ENCODE assay signal across 13 cellular contexts in genomic region chr16:58345574-58346354, GRCh38. TPM values are rescaled to one million over a fixed set of nuclear protein-coding genes. Genes with fewer than 3 reads are reported as not detected.
DNase-seq lines count a peak whose midpoint lies in the region; TF ChIP-seq lines count a peak whose summit lies in the region.
"Had no signal": no experiment of that assay in that cellular context is flagged by ENCODE, and none has a peak within 500 bp of the region (broad histone marks: within the 10 kb centered on the region; RNA-seq: fewer than 3 reads in every experiment).

No MANE protein-coding gene starts in this region.

- H3K4me2 ChIP-seq in PC-9, result no peak overlapping the region
- no peak overlapping the region for H3K4me2 ChIP-seq in H9 (ENCODE audit: insufficient read depth, insufficient read length, low read length)

- H2AK5ac ChIP-seq in H9 (ENCODE audit: insufficient read length, low read length), result no peak overlapping the region

- H3K4me1 ChIP-seq in A673 (ENCODE audit: insufficient read depth, low read length, poor library complexity, severe bottlenecking), result no peaks in the 10 kb centered on the region
- H3K4me1 ChIP-seq in PC-9 (replicated peaks; ENCODE audit: insufficient read depth), result 0 out of 2 replicates have a peak, but pooled peaks cover 4% of the 10 kb centered on the region
- no peaks in the 10 kb centered on the region; the same call in 1 of the 2 replicates for H3K4me1 ChIP-seq in H9 (ENCODE audit: insufficient read depth, low read length)
- H3K4me1 ChIP-seq: colonic mucosa had no signal

- no CpG with 5 or more reads among the region's 14 CpGs for WGBS in H9 (ENCODE audit: extremely low coverage, insufficient read length, low lambda C conversion rate)

- no peak overlapping the region for H3K14ac ChIP-seq in H9 (ENCODE audit: insufficient read depth, low read length)

- H3K9ac ChIP-seq in H9 (ENCODE audit: extremely low read depth, insufficient read length, low read length), result no peak overlapping the region

- H3K23ac ChIP-seq in H9 (ENCODE audit: insufficient read length, low read depth, low read length), result no peak overlapping the region

- DNase-seq in A673 (ENCODE audit: low spot score), result peak; percentile 10
- DNase-seq in GM12865 (ENCODE audit: low read depth), result no peak
- no peak for DNase-seq in PC-9
- peak; percentile 11 for DNase-seq in epithelial cell of esophagus (ENCODE audit: low read depth)
- DNase-seq in NCI-H345 (lab: John Stamatoyannopoulos, UW), result no peak
- DNase-seq in H9, result no peak
- DNase-seq in medulla oblongata (ENCODE audit: extremely low spot score), result no peak
- DNase-seq in retina, result no peak
- DNase-seq: activated T-cell treated with anti-CD3 and anti-CD28 coated beads, Interleukin-2, amount 50 U/mL, for 24 hours; colonic mucosa; KBM-7; NCI-H82 had no signal

- no peak overlapping the region for H3K27ac Mint-ChIP-seq in H9
- H3K27ac Mint-ChIP-seq: activated T-cell treated with anti-CD3 and anti-CD28 coated beads, Interleukin-2, amount 50 U/mL, for 24 hours had no signal

- BruUV-seq in A673 (replicated peaks; lab: Mats Ljungman, UMichigan) (no TSS peak), PC-9 (replicated peaks; lab: Mats Ljungman, UMichigan) (no TSS peak)

- 0 out of 5 replicates have a peak, but pooled peaks cover 0 to 2% of the 10 kb centered on the region in 2 experiments for H3K9me3 Mint-ChIP-seq in H9
- H3K9me3 Mint-ChIP-seq: activated T-cell treated with anti-CD3 and anti-CD28 coated beads, Interleukin-2, amount 50 U/mL, for 24 hours had no signal

- H3K36me3 ChIP-seq in A673 (ENCODE audit: insufficient read depth, low read length, poor library complexity, severe bottlenecking), result no peaks in the 10 kb centered on the region
- no peaks in the 10 kb centered on the region for H3K36me3 ChIP-seq in PC-9 (ENCODE audit: low read depth)
- H3K36me3 ChIP-seq: colonic mucosa had no signal

- no peak overlapping the region for H2BK5ac ChIP-seq in H9 (ENCODE audit: insufficient read length, low read length)

- H3K4me1 Mint-ChIP-seq in H9, result peaks cover 23 to 29% of the 10 kb centered on the region in 2 experiments

- TF ChIP-seq CTCF in A673 (conservative IDR thresholded peaks at IDR 0.05; ENCODE audit: low read depth, low read length) (peak; percentile 43; the same call in 1 of the 2 replicates), GM12865 (IDR thresholded peaks at IDR 0.05; ENCODE audit: insufficient read depth, low read depth, low read length, missing control alignments) (peak; percentile 4), PC-9 (conservative IDR thresholded peaks at IDR 0.05) (peak; percentile 69), epithelial cell of esophagus (IDR thresholded peaks at IDR 0.05; ENCODE audit: insufficient read depth, low read depth, low read length, missing control alignments) (no peak), H9 (conservative IDR thresholded peaks at IDR 0.05) (no peak)

- no peak overlapping the region for H3K56ac ChIP-seq in H9 (ENCODE audit: insufficient read length, low read depth, low read length)

- H2BK12ac ChIP-seq in H9 (ENCODE audit: insufficient read length, low read depth, low read length), result no peak overlapping the region

- H3K9me3 ChIP-seq in A673 (ENCODE audit: low read depth, low read length, poor library complexity, severe bottlenecking) (no peaks in the 10 kb centered on the region), PC-9 (ENCODE audit: insufficient read depth, low read depth) (no peaks in the 10 kb centered on the region), H9 (ENCODE audit: control insufficient read depth, low read depth, low read length) (no peaks in the 10 kb centered on the region)
- H3K9me3 ChIP-seq: colonic mucosa had no signal

- no peak overlapping the region for H4K91ac ChIP-seq in H9 (ENCODE audit: insufficient read length, low read depth, low read length)

- H2BK15ac ChIP-seq in H9 (ENCODE audit: low read depth, low read length), result no peak overlapping the region

- H3T11ph ChIP-seq in H9 (ENCODE audit: low read length), result no peak overlapping the region

- no peak overlapping the region for H3K4me3 Mint-ChIP-seq in H9
- H3K4me3 Mint-ChIP-seq: activated T-cell treated with anti-CD3 and anti-CD28 coated beads, Interleukin-2, amount 50 U/mL, for 24 hours had no signal

- no peak overlapping the region for H3K4me3 ChIP-seq in A673 (ENCODE audit: low read depth, low read length, poor library complexity, severe bottlenecking)
- no peak overlapping the region for H3K4me3 ChIP-seq in GM12865 (ENCODE audit: low read depth, low read length)
- no peak overlapping the region for H3K4me3 ChIP-seq in PC-9
- H3K4me3 ChIP-seq in epithelial cell of esophagus (ENCODE audit: low read length), result no peak overlapping the region
- H3K4me3 ChIP-seq: colonic mucosa had no signal

- no peaks in the 10 kb centered on the region for H3K23me2 ChIP-seq in H9 (ENCODE audit: insufficient read length, low read depth, low read length, poor library complexity, severe bottlenecking)

- H3K4ac ChIP-seq in H9 (ENCODE audit: low read depth, low read length), result no peak overlapping the region

- POLR2A ChIA-PET in A673 (lab: Charles Lee; ENCODE audit: low non-redundant PET), result no interaction called here
- POLR2A ChIA-PET in PC-9 (lab: Charles Lee; ENCODE audit: unreplicated experiment), result no interaction called here

- no peaks in the 10 kb centered on the region for H3F3A ChIP-seq in PC-9 (ENCODE audit: insufficient read depth, low read depth)

- intact Hi-C loops in A673 (cut with micrococcal nuclease; ENCODE audit: unreplicated experiment), result no loop called here
- intact Hi-C loops in PC-9 (cut with micrococcal nuclease; ENCODE audit: unreplicated experiment), result loop anchor here (2.0 kb wide), 1 partner anchor 141 kb away; no protein-coding TSS in a partner anchor

- no peak overlapping the region for H2BK120ac ChIP-seq in H9 (ENCODE audit: low read depth, low read length, poor library complexity, severe bottlenecking)

- H3K27me3 ChIP-seq in A673 (replicated peaks; ENCODE audit: insufficient read depth, low read depth, low read length, poor library complexity) (no peaks in the 10 kb centered on the region), PC-9 (ENCODE audit: insufficient read depth, low read depth) (no peaks in the 10 kb centered on the region), H9 (ENCODE audit: insufficient read depth, low read length) (no peaks in the 10 kb centered on the region; the same call in 1 of the 2 replicates)
- H3K27me3 ChIP-seq: colonic mucosa had no signal

- H3K79me2 ChIP-seq in PC-9 (ENCODE audit: low read depth) (no peaks in the 10 kb centered on the region), H9 (ENCODE audit: insufficient read depth, low read length) (no peaks in the 10 kb centered on the region)

- peaks cover 28% of the 10 kb centered on the region for H3K27me3 Mint-ChIP-seq in H9 (ENCODE audit: low read depth)

- no peak overlapping the region for H2BK20ac ChIP-seq in H9 (ENCODE audit: low read depth, low read length, poor library complexity, severe bottlenecking)

- no peak overlapping the region for H2AFZ ChIP-seq in PC-9
- H2AFZ ChIP-seq in H9 (ENCODE audit: low read length), result no peak overlapping the region

- no peak overlapping the region for H3K18ac ChIP-seq in H9 (ENCODE audit: insufficient read length, low read depth, low read length)

- no peaks in the 10 kb centered on the region; the same call in 1 of the 2 replicates for H3K9me2 ChIP-seq in PC-9 (ENCODE audit: insufficient read depth)

- H4K5ac ChIP-seq in H9 (ENCODE audit: insufficient read length, low read depth, low read length), result no peak overlapping the region

- H3K79me1 ChIP-seq in H9 (ENCODE audit: insufficient read depth, low read depth, low read length, poor library complexity, severe bottlenecking), result no peaks in the 10 kb centered on the region

- H4K8ac ChIP-seq in H9 (replicated peaks; ENCODE audit: insufficient read length, low read depth, low read length), result no peak overlapping the region

- CTCF ChIA-PET in A673 (lab: Charles Lee) (no interaction called here), PC-9 (lab: Charles Lee) (no interaction called here)

- no peaks in the 10 kb centered on the region for H3K36me3 Mint-ChIP-seq in H9 (ENCODE audit: insufficient read depth in 1 of 3, low read depth in 3 of 3)

- H4K20me1 ChIP-seq in PC-9 (ENCODE audit: insufficient read depth) (no peaks in the 10 kb centered on the region), H9 (ENCODE audit: control insufficient read depth, insufficient read depth, insufficient read length) (no peaks in the 10 kb centered on the region)

- H3K27ac ChIP-seq in A673 (ENCODE audit: low read depth, low read length, poor library complexity, severe bottlenecking) (no peak overlapping the region), PC-9 (no peak overlapping the region), H9 (ENCODE audit: insufficient read length, low read depth, low read length) (no peak overlapping the region)
- H3K27ac ChIP-seq: colonic mucosa had no signal

RNA-seq across cellular contexts. Expression of gene GINS3, which starts 46.5 kb away (rescaled TPM):
- total RNA-seq in A673 (2021) (22.0 and 22.2 TPM in 2 replicates), PC-9 (2021) (11.3 and 12.4 TPM in 2 replicates), H9 (2021) (16.4 and 17.2 TPM in 2 replicates)

RNA-seq across cellular contexts. Expression of gene PRSS54, which starts 50.9 kb away (rescaled TPM):
- total RNA-seq in A673 (2021), result not detected in 2 replicates
- total RNA-seq in PC-9 (2021), result not detected in 2 replicates
- total RNA-seq in H9 (2021), result not detected in 2 replicates
- total RNA-seq: colonic mucosa, glomerular endothelial cell had no signal

Comparison
In these comparisons a context has a peak if more than half of its experiments do, and no peak if none do; other contexts are left out.
1. DNase-seq: peak in A673 (single experiment) and epithelial cell of esophagus (single experiment); none in GM12865 (single experiment), PC-9 (0 of 2), NCI-H345 (single experiment), H9 (single experiment), medulla oblongata (single experiment) and retina (single experiment).
2. CTCF ChIP-seq: peak in A673 (single experiment), GM12865 (single experiment) and PC-9 (single experiment); none in epithelial cell of esophagus (single experiment) and H9 (single experiment).